Comparison of ENCODE assay signal across 8 cellular contexts in genomic region chr22:21657361-21658118, GRCh38. TPM values are rescaled to one million over a fixed set of nuclear protein-coding genes. Genes with fewer than 3 reads are reported as not detected.
DNase-seq lines count a peak whose midpoint lies in the region; ATAC-seq and TF ChIP-seq lines count a peak whose summit lies in the region.

No MANE protein-coding gene starts in this region.

- H3K4me1 ChIP-seq in ectodermal cell (ENCODE audit: control insufficient read depth, insufficient read depth, low read length): peaks cover 11% of the 10 kb centered on the region

- H3K36me3 Mint-ChIP-seq in mesothelial cell of epicardium: no peaks in the 10 kb centered on the region

- H3K27me3 Mint-ChIP-seq in mesothelial cell of epicardium (ENCODE audit: low read depth): peaks cover 16% of the 10 kb centered on the region

- no peaks in the 10 kb centered on the region for H3K27me3 ChIP-seq in ectodermal cell (ENCODE audit: control insufficient read depth, insufficient read depth, low read length, poor library complexity, severe bottlenecking)

- H3K4me1 Mint-ChIP-seq in mesothelial cell of epicardium: peaks cover 8% of the 10 kb centered on the region

- DNase-seq in ACHN: peak; percentile 66
- DNase-seq in NCI-H524 treated with DMSO at 0.1 percent for 48 hours (lab: John Stamatoyannopoulos, UW): peak; percentile 43
- DNase-seq in activated CD4-positive, alpha-beta T cell treated with anti-CD3 and anti-CD28 coated beads for 4 hours: peak; percentile 70 to 78
- peak in 1 of 2 experiments; percentile 59 for DNase-seq in mesothelial cell of epicardium (ENCODE audit: low spot score in 2 of 2, unreplicated experiment in 2 of 2)
- peak; percentile 45 to 60 for DNase-seq in stimulated activated CD8-positive, alpha-beta memory T cell treated with anti-CD3 and anti-CD28 coated beads, Interleukin-4, amount 100 ng/mL, for 4 hours (ENCODE audit: low read depth in 2 of 2, low spot score in 1 of 2)

- ATAC-seq in GM18861 (IDR thresholded peaks at IDR 0.05; ENCODE audit: unreplicated experiment) (peak; percentile 58), HG03196 (IDR thresholded peaks at IDR 0.05; ENCODE audit: unreplicated experiment) (peak; percentile 60)

- TF ChIP-seq CTCF in mesothelial cell of epicardium (IDR thresholded peaks at IDR 0.05; ENCODE audit: unreplicated experiment): no peak

- H3K27ac Mint-ChIP-seq in mesothelial cell of epicardium: no peak overlapping the region

- H3K4me3 ChIP-seq in ectodermal cell (ENCODE audit: insufficient read depth, low read depth, low read length): peak overlapping the region; percentile 51

- H3K36me3 ChIP-seq in ectodermal cell (ENCODE audit: control insufficient read depth, insufficient read depth, low read length): peaks cover 16% of the 10 kb centered on the region

- H3K9me3 ChIP-seq in ectodermal cell (ENCODE audit: control insufficient read depth, low read length): no peaks in the 10 kb centered on the region

- WGBS in ectodermal cell, 2 experiments: 1% methylated on average over 86 of the region's 86 CpGs

- H3K9me3 Mint-ChIP-seq in mesothelial cell of epicardium: no peaks in the 10 kb centered on the region

- H3K27ac ChIP-seq in ectodermal cell (ENCODE audit: insufficient read depth, low read depth, low read length, poor library complexity, severe bottlenecking): peak overlapping the region; percentile 84

- peak overlapping the region; percentile 73 for H3K4me3 Mint-ChIP-seq in mesothelial cell of epicardium

- in situ Hi-C loops in ACHN (cut with HindIII; ENCODE audit: low pct_ligation_motif_present, low pct_unique_long_range_greater_than_20kb, low sequenced_read_pairs): no loop called here

RNA-seq across cellular contexts. Expression of gene PPIL2, which starts 8.3 kb away (rescaled TPM):
- 37.0 TPM for polyA plus RNA-seq in ectodermal cell (2013, experiment 1 of 4)
- 42.4 TPM for polyA plus RNA-seq in ectodermal cell (2013, experiment 2 of 4)
- 29.6 TPM for polyA plus RNA-seq in ectodermal cell (2013, experiment 3 of 4)
- 35.7 TPM for polyA plus RNA-seq in ectodermal cell (2013, experiment 4 of 4)
- 40.5 to 44.8 TPM (median 41.2 TPM) in 3 replicates for total RNA-seq in mesothelial cell of epicardium

RNA-seq across cellular contexts. Expression of gene SDF2L1, which starts 15.4 kb away (rescaled TPM):
- polyA plus RNA-seq in ectodermal cell (2013, experiment 1 of 4): 16.1 TPM
- polyA plus RNA-seq in ectodermal cell (2013, experiment 2 of 4): 13.8 TPM
- polyA plus RNA-seq in ectodermal cell (2013, experiment 3 of 4): 18.5 TPM
- 17.7 TPM for polyA plus RNA-seq in ectodermal cell (2013, experiment 4 of 4)
- 19.6 to 22.1 TPM (median 20.2 TPM) in 3 replicates for total RNA-seq in mesothelial cell of epicardium

RNA-seq across cellular contexts. Expression of gene CCDC116, which starts 25.0 kb away (rescaled TPM):
- 0.31 TPM for polyA plus RNA-seq in ectodermal cell (2013, experiment 1 of 4)
- 0.41 TPM for polyA plus RNA-seq in ectodermal cell (2013, experiment 2 of 4)
- polyA plus RNA-seq in ectodermal cell (2013, experiment 3 of 4): 0.27 TPM
- 0.24 TPM for polyA plus RNA-seq in ectodermal cell (2013, experiment 4 of 4)
- total RNA-seq in mesothelial cell of epicardium: 0.78 to 1.3 TPM (median 0.84 TPM) in 3 replicates

RNA-seq across cellular contexts. Expression of gene YDJC, which starts 27.7 kb away (rescaled TPM):
- 10.5 TPM for polyA plus RNA-seq in ectodermal cell (2013, experiment 1 of 4)
- 11.6 TPM for polyA plus RNA-seq in ectodermal cell (2013, experiment 2 of 4)
- polyA plus RNA-seq in ectodermal cell (2013, experiment 3 of 4): 12.9 TPM
- polyA plus RNA-seq in ectodermal cell (2013, experiment 4 of 4): 12.4 TPM
- 25.3 to 26.2 TPM (median 25.8 TPM) in 3 replicates for total RNA-seq in mesothelial cell of epicardium
